10 cellular contexts compared by ENCODE assay signal in genomic region chr20:37315293-37316110, GRCh38. TPM values are rescaled to one million over a fixed set of nuclear protein-coding genes. Genes with fewer than 3 reads are reported as not detected.
A peak's percentile ranks its signal among the peaks of the same experiment; 100 is the strongest.
DNase-seq lines count a peak whose midpoint lies in the region; ATAC-seq, FAIRE-seq and TF ChIP-seq lines count a peak whose summit lies in the region.
"Had no signal": no experiment of that assay in that cellular context is flagged by ENCODE, and none has a peak within 500 bp of the region (broad histone marks: within the 10 kb centered on the region; RNA-seq: fewer than 3 reads in every experiment).

No MANE protein-coding gene starts in this region.

- FAIRE-seq in GM12892 (lab: Jason Lieb, UNC) = peak; percentile 88

- H3K27me3 ChIP-seq in iPS-15b (ENCODE audit: control insufficient read depth, insufficient read depth, low read length) (no peaks in the 10 kb centered on the region), stomach (no peaks in the 10 kb centered on the region)

- no peak for TF ChIP-seq CTCF in stomach (IDR thresholded peaks at IDR 0.05)

- peak; percentile 58 for DNase-seq in GM12892 (ENCODE audit: insufficient read length)
- no peak for DNase-seq in activated CD8-positive, alpha-beta T cell treated with anti-CD3 and anti-CD28 coated beads, Interleukin-2, amount 10 ng/mL, durations not matched to agents 7 days and 5 days
- DNase-seq in stomach = peak; percentile 59
- DNase-seq in NCI-H524 treated with DMSO at 0.1 percent for 48 hours (lab: John Stamatoyannopoulos, UW) = no peak
- DNase-seq in T1000 (lab: John Stamatoyannopoulos, UW) = no peak
- DNase-seq in NCI-H1436 treated with DMSO at 0.1 percent for 48 hours (lab: John Stamatoyannopoulos, UW) = no peak

- peaks cover 30% of the 10 kb centered on the region for H3K4me1 Mint-ChIP-seq in activated CD8-positive, alpha-beta T cell treated with anti-CD3 and anti-CD28 coated beads, Interleukin-2, amount 10 ng/mL, durations not matched to agents 7 days and 5 days (ENCODE audit: low read depth)

- H3K9ac ChIP-seq in iPS-15b (ENCODE audit: low read depth, low read length) = peak overlapping the region; percentile 12

- peaks cover 28% of the 10 kb centered on the region for H3K36me3 Mint-ChIP-seq in activated CD8-positive, alpha-beta T cell treated with anti-CD3 and anti-CD28 coated beads, Interleukin-2, amount 10 ng/mL, durations not matched to agents 7 days and 5 days (ENCODE audit: low read depth)

- peak overlapping the region; percentile 76 to 90 (median 87) for H3K27ac ChIP-seq in stomach

- H3K4me3 Mint-ChIP-seq in activated CD8-positive, alpha-beta T cell treated with anti-CD3 and anti-CD28 coated beads, Interleukin-2, amount 10 ng/mL, durations not matched to agents 7 days and 5 days = no peak overlapping the region

- H3K4me1 ChIP-seq in iPS-15b (ENCODE audit: control insufficient read depth, insufficient read depth, low read length) = peaks cover 12% of the 10 kb centered on the region
- peaks cover 44 to 79% (median 57%) of the 10 kb centered on the region in 4 donors for H3K4me1 ChIP-seq in stomach

- H3K27me3 Mint-ChIP-seq in activated CD8-positive, alpha-beta T cell treated with anti-CD3 and anti-CD28 coated beads, Interleukin-2, amount 10 ng/mL, durations not matched to agents 7 days and 5 days (ENCODE audit: low read depth) = no peaks in the 10 kb centered on the region

- H3K4me3 ChIP-seq in iPS-15b (ENCODE audit: low read depth, low read length) = no peak overlapping the region
- no peak overlapping the region for H3K4me3 ChIP-seq in stomach

- peak; percentile 22 for ATAC-seq in HG02571 (IDR thresholded peaks at IDR 0.05; ENCODE audit: unreplicated experiment)
- ATAC-seq in activated CD8-positive, alpha-beta T cell treated with anti-CD3 and anti-CD28 coated beads, Interleukin-2, amount 10 ng/mL, durations not matched to agents 7 days and 5 days = no peak

- H3K9me3 Mint-ChIP-seq in activated CD8-positive, alpha-beta T cell treated with anti-CD3 and anti-CD28 coated beads, Interleukin-2, amount 10 ng/mL, durations not matched to agents 7 days and 5 days (ENCODE audit: insufficient read depth) = no peaks in the 10 kb centered on the region

- peaks cover 19% of the 10 kb centered on the region for H3K36me3 ChIP-seq in iPS-15b (ENCODE audit: control insufficient read depth, insufficient read depth, low read length)
- peaks cover 8 to 34% (median 26%) of the 10 kb centered on the region in 4 donors for H3K36me3 ChIP-seq in stomach

- 31 to 41% (median 35%) methylated on average over 18 of the region's 18 CpGs for WGBS in stomach, 5 donors

- no peak for TF ChIP-seq EP300 in stomach (IDR thresholded peaks at IDR 0.05)

- CTCF ChIA-PET in activated CD8-positive, alpha-beta T cell treated with anti-CD3 and anti-CD28 coated beads, Interleukin-2, amount 10 ng/mL, durations not matched to agents 7 days and 5 days (lab: Charles Lee) = interaction anchor here (1.2 kb wide), 1 partner anchor 23 kb away, joined by 3 read pairs; no protein-coding TSS in a partner anchor

- intact Hi-C loops in stomach (cut with DNase I; ENCODE audit: low total_unique reads) = no loop called here

- POLR2A ChIA-PET in activated CD8-positive, alpha-beta T cell treated with anti-CD3 and anti-CD28 coated beads, Interleukin-2, amount 10 ng/mL, durations not matched to agents 7 days and 5 days (lab: Charles Lee) = no interaction called here

- H3K9me3 ChIP-seq in iPS-15b (ENCODE audit: control insufficient read depth, insufficient read depth, low read length) = no peaks in the 10 kb centered on the region
- H3K9me3 ChIP-seq in stomach = no peaks in the 10 kb centered on the region

- TF ChIP-seq POLR2A in GM12892 (IDR thresholded peaks at IDR 0.05; ENCODE audit: low read depth, low read length) (0 out of 2 replicates have a peak, but pooled peaks have one; percentile 12), stomach (IDR thresholded peaks at IDR 0.05) (no peak)

- H3K27ac Mint-ChIP-seq in activated CD8-positive, alpha-beta T cell treated with anti-CD3 and anti-CD28 coated beads, Interleukin-2, amount 10 ng/mL, durations not matched to agents 7 days and 5 days = peak overlapping the region; percentile 93

RNA-seq across cellular contexts. Expression of gene MANBAL, which starts 26.0 kb away (rescaled TPM):
- polyA plus RNA-seq in GM12892 (2012; ENCODE audit: missing spikeins) = 26.6 TPM
- 10 to 100 TPM; 10.1 to 10.9 TPM for total RNA-seq in activated CD8-positive, alpha-beta T cell treated with anti-CD3 and anti-CD28 coated beads, Interleukin-2, amount 10 ng/mL, durations not matched to agents 7 days and 5 days
- total RNA-seq in stomach = 10 to 100 TPM in 3 of 5 donors, 1 to 10 TPM in 2; 2.3 to 27.5 (median 15.2) TPM
- polyA plus RNA-seq in stomach = 10 to 100 TPM; 43.5 to 57.7 (median 57.5) TPM

RNA-seq across cellular contexts. Expression of gene SRC, which starts 30.4 kb away (rescaled TPM):
- 18.6 TPM for polyA plus RNA-seq in GM12892 (2012; ENCODE audit: missing spikeins)
- total RNA-seq in activated CD8-positive, alpha-beta T cell treated with anti-CD3 and anti-CD28 coated beads, Interleukin-2, amount 10 ng/mL, durations not matched to agents 7 days and 5 days = 1 to 10 TPM; 3.2 to 6.5 TPM
- total RNA-seq in stomach = 100 to 1,000 TPM in 1 of 5 donors, 10 to 100 TPM in 4; 31.6 to 471 (median 69.8) TPM
- polyA plus RNA-seq in stomach = 10 to 100 TPM; 40.7 to 47.4 (median 47.2) TPM

RNA-seq across cellular contexts. Expression of gene GHRH, which starts 53.9 kb away (rescaled TPM):
- not detected for polyA plus RNA-seq in GM12892 (2012; ENCODE audit: missing spikeins)
- not detected for total RNA-seq in activated CD8-positive, alpha-beta T cell treated with anti-CD3 and anti-CD28 coated beads, Interleukin-2, amount 10 ng/mL, durations not matched to agents 7 days and 5 days
- not detected for total RNA-seq in stomach
- polyA plus RNA-seq in stomach = not detected
- total RNA-seq: HT1080, pulmonary artery endothelial cell had no signal

Comparison
In these comparisons a context has a peak if more than half of its experiments do, and no peak if none do; other contexts are left out.
1. DNase-seq: peak in GM12892 (single experiment) and stomach (single experiment); none in activated CD8-positive, alpha-beta T cell treated with anti-CD3 and anti-CD28 coated beads, Interleukin-2, amount 10 ng/mL, durations not matched to agents 7 days and 5 days (single experiment), NCI-H524 treated with DMSO at 0.1 percent for 48 hours (single experiment), T1000 (single experiment) and NCI-H1436 treated with DMSO at 0.1 percent for 48 hours (single experiment).
2. RNA of gene SRC, which starts 30.4 kb away (total RNA-seq): 31.6 to 471 TPM in stomach; 3.2 to 6.5 TPM in activated CD8-positive, alpha-beta T cell treated with anti-CD3 and anti-CD28 coated beads, Interleukin-2, amount 10 ng/mL, durations not matched to agents 7 days and 5 days; every median in the first group is over 4 times any median in the second.